1 cellular context compared by ENCODE assay signal in genomic region chr3:157159037-157159761, GRCh38.
TF ChIP-seq lines count a peak whose summit lies in the region.

No MANE protein-coding gene starts in this region.

TF ChIP-seq in GM23338, 12 proteins besides CTCF, POLR2A, EP300 and RAD21 (continued from another document):
- TF ChIP-seq, protein P1, sequence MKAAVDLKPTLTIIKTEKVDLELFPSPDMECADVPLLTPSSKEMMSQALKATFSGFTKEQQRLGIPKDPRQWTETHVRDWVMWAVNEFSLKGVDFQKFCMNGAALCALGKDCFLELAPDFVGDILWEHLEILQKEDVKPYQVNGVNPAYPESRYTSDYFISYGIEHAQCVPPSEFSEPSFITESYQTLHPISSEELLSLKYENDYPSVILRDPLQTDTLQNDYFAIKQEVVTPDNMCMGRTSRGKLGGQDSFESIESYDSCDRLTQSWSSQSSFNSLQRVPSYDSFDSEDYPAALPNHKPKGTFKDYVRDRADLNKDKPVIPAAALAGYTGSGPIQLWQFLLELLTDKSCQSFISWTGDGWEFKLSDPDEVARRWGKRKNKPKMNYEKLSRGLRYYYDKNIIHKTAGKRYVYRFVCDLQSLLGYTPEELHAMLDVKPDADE (IDR thresholded peaks at IDR 0.05) = no peak
- no peak for TF ChIP-seq STAT1 (IDR thresholded peaks at IDR 0.05; ENCODE audit: unreplicated experiment)
- TF ChIP-seq ZNF114 (CRISPR knock-in tag; IDR thresholded peaks at IDR 0.05) = no peak
- no peak for TF ChIP-seq CREB1 (CRISPR knock-in tag; IDR thresholded peaks at IDR 0.05; ENCODE audit: low read depth)
- TF ChIP-seq NANOG (IDR thresholded peaks at IDR 0.05; ENCODE audit: borderline replicate concordance) = no peak
- no peak for TF ChIP-seq EZH2 (IDR thresholded peaks at IDR 0.05; ENCODE audit: low read depth, unreplicated experiment)
TF ChIP-seq in GM23338: peak in this region for 0.
